ENCODE assay signal across 1 cellular context in genomic region chr19:58252102-58252685, GRCh38.
TF ChIP-seq lines count a peak whose summit lies in the region.

No MANE protein-coding gene starts in this region.

TF ChIP-seq in SK-N-SH, 30 proteins besides CTCF, POLR2A, EP300 and RAD21 (continued from another document):
- no peak for TF ChIP-seq TEAD4 (IDR thresholded peaks at IDR 0.05; ENCODE audit: borderline replicate concordance, insufficient read depth)
- no peak for TF ChIP-seq GATA2 (CRISPR knock-in tag; IDR thresholded peaks at IDR 0.05)
- TF ChIP-seq, protein P1, sequence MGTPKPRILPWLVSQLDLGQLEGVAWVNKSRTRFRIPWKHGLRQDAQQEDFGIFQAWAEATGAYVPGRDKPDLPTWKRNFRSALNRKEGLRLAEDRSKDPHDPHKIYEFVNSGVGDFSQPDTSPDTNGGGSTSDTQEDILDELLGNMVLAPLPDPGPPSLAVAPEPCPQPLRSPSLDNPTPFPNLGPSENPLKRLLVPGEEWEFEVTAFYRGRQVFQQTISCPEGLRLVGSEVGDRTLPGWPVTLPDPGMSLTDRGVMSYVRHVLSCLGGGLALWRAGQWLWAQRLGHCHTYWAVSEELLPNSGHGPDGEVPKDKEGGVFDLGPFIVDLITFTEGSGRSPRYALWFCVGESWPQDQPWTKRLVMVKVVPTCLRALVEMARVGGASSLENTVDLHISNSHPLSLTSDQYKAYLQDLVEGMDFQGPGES (IDR thresholded peaks at IDR 0.05; ENCODE audit: low read depth, low read length), result no peak
- no peak for TF ChIP-seq FOXM1 (IDR thresholded peaks at IDR 0.05; ENCODE audit: low read depth)
- no peak for TF ChIP-seq MXI1 (IDR thresholded peaks at IDR 0.05; ENCODE audit: low read depth, low read length)
- no peak for TF ChIP-seq YY1 (IDR thresholded peaks at IDR 0.05; ENCODE audit: low read depth)
- TF ChIP-seq, protein P2, sequence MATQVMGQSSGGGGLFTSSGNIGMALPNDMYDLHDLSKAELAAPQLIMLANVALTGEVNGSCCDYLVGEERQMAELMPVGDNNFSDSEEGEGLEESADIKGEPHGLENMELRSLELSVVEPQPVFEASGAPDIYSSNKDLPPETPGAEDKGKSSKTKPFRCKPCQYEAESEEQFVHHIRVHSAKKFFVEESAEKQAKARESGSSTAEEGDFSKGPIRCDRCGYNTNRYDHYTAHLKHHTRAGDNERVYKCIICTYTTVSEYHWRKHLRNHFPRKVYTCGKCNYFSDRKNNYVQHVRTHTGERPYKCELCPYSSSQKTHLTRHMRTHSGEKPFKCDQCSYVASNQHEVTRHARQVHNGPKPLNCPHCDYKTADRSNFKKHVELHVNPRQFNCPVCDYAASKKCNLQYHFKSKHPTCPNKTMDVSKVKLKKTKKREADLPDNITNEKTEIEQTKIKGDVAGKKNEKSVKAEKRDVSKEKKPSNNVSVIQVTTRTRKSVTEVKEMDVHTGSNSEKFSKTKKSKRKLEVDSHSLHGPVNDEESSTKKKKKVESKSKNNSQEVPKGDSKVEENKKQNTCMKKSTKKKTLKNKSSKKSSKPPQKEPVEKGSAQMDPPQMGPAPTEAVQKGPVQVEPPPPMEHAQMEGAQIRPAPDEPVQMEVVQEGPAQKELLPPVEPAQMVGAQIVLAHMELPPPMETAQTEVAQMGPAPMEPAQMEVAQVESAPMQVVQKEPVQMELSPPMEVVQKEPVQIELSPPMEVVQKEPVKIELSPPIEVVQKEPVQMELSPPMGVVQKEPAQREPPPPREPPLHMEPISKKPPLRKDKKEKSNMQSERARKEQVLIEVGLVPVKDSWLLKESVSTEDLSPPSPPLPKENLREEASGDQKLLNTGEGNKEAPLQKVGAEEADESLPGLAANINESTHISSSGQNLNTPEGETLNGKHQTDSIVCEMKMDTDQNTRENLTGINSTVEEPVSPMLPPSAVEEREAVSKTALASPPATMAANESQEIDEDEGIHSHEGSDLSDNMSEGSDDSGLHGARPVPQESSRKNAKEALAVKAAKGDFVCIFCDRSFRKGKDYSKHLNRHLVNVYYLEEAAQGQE (IDR thresholded peaks at IDR 0.05; ENCODE audit: low read depth, low read length), result no peak
- TF ChIP-seq, protein P3, sequence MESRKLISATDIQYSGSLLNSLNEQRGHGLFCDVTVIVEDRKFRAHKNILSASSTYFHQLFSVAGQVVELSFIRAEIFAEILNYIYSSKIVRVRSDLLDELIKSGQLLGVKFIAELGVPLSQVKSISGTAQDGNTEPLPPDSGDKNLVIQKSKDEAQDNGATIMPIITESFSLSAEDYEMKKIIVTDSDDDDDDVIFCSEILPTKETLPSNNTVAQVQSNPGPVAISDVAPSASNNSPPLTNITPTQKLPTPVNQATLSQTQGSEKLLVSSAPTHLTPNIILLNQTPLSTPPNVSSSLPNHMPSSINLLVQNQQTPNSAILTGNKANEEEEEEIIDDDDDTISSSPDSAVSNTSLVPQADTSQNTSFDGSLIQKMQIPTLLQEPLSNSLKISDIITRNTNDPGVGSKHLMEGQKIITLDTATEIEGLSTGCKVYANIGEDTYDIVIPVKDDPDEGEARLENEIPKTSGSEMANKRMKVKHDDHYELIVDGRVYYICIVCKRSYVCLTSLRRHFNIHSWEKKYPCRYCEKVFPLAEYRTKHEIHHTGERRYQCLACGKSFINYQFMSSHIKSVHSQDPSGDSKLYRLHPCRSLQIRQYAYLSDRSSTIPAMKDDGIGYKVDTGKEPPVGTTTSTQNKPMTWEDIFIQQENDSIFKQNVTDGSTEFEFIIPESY (IDR thresholded peaks at IDR 0.05; ENCODE audit: borderline replicate concordance, low read depth), result no peak
- TF ChIP-seq FOSL2 (IDR thresholded peaks at IDR 0.05; ENCODE audit: borderline replicate concordance, low read depth), result no peak
- TF ChIP-seq MEF2A (IDR thresholded peaks at IDR 0.05; ENCODE audit: borderline replicate concordance, low read depth), result no peak
